ENCODE assay signal across 15 cellular contexts in genomic region chr12:64030155-64030554, GRCh38.
DNase-seq lines count a peak whose midpoint lies in the region; ATAC-seq and FAIRE-seq lines count a peak whose summit lies in the region.
"Had no signal": no experiment of that assay in that cellular context is flagged by ENCODE, and none has a peak within 500 bp of the region (broad histone marks: within the 10 kb centered on the region; RNA-seq: fewer than 3 reads in every experiment).

No MANE protein-coding gene starts in this region.

- no peaks in the 10 kb centered on the region for H4K20me1 ChIP-seq in GM23248 (ENCODE audit: insufficient read depth)
- H4K20me1 ChIP-seq: BLaER1 had no signal

- H3K36me3 ChIP-seq in GM23248 (ENCODE audit: low read depth) (0 out of 2 replicates have a peak, but pooled peaks cover 5% of the 10 kb centered on the region), adipocyte (ENCODE audit: control insufficient read depth, insufficient read depth, low read length, severe bottlenecking) (no peaks in the 10 kb centered on the region)
- H3K36me3 ChIP-seq: BLaER1 had no signal

- H2AFZ ChIP-seq in GM23248, result no peak overlapping the region

- DNase-seq in GM23248, result no peak
- peak; percentile 22 for DNase-seq in adipocyte (ENCODE audit: low read depth)
- no peak for DNase-seq in frontal cortex (ENCODE audit: low spot score in 2 of 2)
- no peak for DNase-seq in hepatic stellate cell (ENCODE audit: low spot score)
- DNase-seq in NCI-H2081 (lab: John Stamatoyannopoulos, UW), result no peak
- no peak for DNase-seq in RPMI8226
- DNase-seq: Caco-2; CD8-positive, alpha-beta memory T cell; DND-41 had no signal

- H3K4me3 ChIP-seq in GM23248, result no peak overlapping the region
- H3K4me3 ChIP-seq in adipocyte (ENCODE audit: low read length), result no peak overlapping the region
- H3K4me3 ChIP-seq: A549, BLaER1, K562 had no signal

- no peaks in the 10 kb centered on the region for H3K9me2 ChIP-seq in GM23248 (ENCODE audit: insufficient read depth)

- H3K27me3 ChIP-seq in GM23248 (replicated peaks; ENCODE audit: insufficient read depth) (no peaks in the 10 kb centered on the region), adipocyte (replicated peaks; ENCODE audit: control insufficient read depth, insufficient read depth, low read length) (no peaks in the 10 kb centered on the region)
- H3K27me3 ChIP-seq: BLaER1 had no signal

- H3K9me3 ChIP-seq in GM23248 (ENCODE audit: low read depth) (no peaks in the 10 kb centered on the region), adipocyte (ENCODE audit: control insufficient read depth, low read length) (no peaks in the 10 kb centered on the region)

- FAIRE-seq in frontal cortex (lab: Jason Lieb, UNC), result peak; percentile 45
- FAIRE-seq: A549, H54, K562 had no signal

- peaks cover 51% of the 10 kb centered on the region for H3F3A ChIP-seq in GM23248 (ENCODE audit: insufficient read depth)

- H3K4me1 ChIP-seq in GM23248 (ENCODE audit: insufficient read depth), result peaks cover 43% of the 10 kb centered on the region
- peaks cover 44% of the 10 kb centered on the region for H3K4me1 ChIP-seq in adipocyte (ENCODE audit: control insufficient read depth, insufficient read depth, low read length)
- H3K4me1 ChIP-seq: A549, BLaER1, Caco-2 had no signal

- H3K79me2 ChIP-seq in GM23248 (ENCODE audit: insufficient read depth), result peaks cover 78% of the 10 kb centered on the region

- peak overlapping the region; percentile 72 for H3K4me2 ChIP-seq in GM23248 (ENCODE audit: unreplicated experiment)
- H3K4me2 ChIP-seq: A549, BLaER1 had no signal

- no peak for ATAC-seq in HG03135 (IDR thresholded peaks at IDR 0.05; ENCODE audit: unreplicated experiment)
- ATAC-seq: A549, K562 had no signal

- peak overlapping the region; percentile 78 for H3K27ac ChIP-seq in GM23248
- H3K27ac ChIP-seq: A549, BLaER1, HL-60 had no signal

- in situ Hi-C loops in GM23248 (cut with MboI), result no loop called here

- no peak overlapping the region for H3K9ac ChIP-seq in GM23248
- no peak overlapping the region for H3K9ac ChIP-seq in adipocyte (ENCODE audit: low read length)
- H3K9ac ChIP-seq: BLaER1 had no signal
